Comparison of ENCODE assay signal across 1 cellular context in the genomic region with DNA sequence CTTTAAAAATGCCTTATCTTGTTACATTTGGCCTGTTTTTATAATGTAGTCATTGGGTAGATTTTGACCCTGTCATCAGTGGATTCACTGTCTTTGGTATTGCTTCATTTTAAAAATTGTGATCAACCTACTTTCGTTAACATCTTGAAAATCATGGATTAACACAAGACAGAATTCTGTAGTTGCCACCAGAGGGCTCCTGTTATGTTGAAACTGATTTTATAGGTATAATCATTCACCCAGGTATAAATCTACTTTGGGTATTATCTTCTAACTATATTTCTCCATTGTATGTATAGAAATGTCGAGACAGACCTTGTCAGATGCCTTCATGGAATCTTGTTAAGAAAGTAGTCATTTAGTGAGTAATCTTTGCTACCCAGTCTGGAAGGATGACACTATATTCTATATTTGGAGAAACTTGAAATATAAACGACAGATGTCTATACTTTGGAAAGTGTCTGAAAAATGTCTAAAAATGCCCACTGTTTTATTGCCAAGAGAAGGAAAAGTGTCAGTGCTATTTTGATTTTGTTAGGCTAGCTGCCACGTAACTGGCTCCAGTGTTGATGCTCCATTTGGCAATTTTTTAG.
TF ChIP-seq lines count a peak whose summit lies in the region.

No MANE protein-coding gene starts in this region.

TF ChIP-seq in liver, 16 proteins besides CTCF, POLR2A, EP300 and RAD21 (continued from another document):
- TF ChIP-seq SP1 (IDR thresholded peaks at IDR 0.05) (no peak), FOXA1 (IDR thresholded peaks at IDR 0.05) (no peak), HNF4G (IDR thresholded peaks at IDR 0.05) (no peak), RXRA (IDR thresholded peaks at IDR 0.05) (no peak), NR2F2 (IDR thresholded peaks at IDR 0.05) (no peak), TAF1 (conservative IDR thresholded peaks at IDR 0.05) (no peak), GABPA (IDR thresholded peaks at IDR 0.05 in 1 of 2, conservative IDR thresholded peaks at IDR 0.05 in 1 of 2) (no peak), FOXA2 (IDR thresholded peaks at IDR 0.05) (no peak), JUND (IDR thresholded peaks at IDR 0.05) (no peak), HNF4A (conservative IDR thresholded peaks at IDR 0.05) (no peak), YY1 (IDR thresholded peaks at IDR 0.05) (no peak)
- TF ChIP-seq, protein P1, sequence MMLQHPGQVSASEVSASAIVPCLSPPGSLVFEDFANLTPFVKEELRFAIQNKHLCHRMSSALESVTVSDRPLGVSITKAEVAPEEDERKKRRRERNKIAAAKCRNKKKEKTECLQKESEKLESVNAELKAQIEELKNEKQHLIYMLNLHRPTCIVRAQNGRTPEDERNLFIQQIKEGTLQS (IDR thresholded peaks at IDR 0.05) = no peak
- TF ChIP-seq, protein P2, sequence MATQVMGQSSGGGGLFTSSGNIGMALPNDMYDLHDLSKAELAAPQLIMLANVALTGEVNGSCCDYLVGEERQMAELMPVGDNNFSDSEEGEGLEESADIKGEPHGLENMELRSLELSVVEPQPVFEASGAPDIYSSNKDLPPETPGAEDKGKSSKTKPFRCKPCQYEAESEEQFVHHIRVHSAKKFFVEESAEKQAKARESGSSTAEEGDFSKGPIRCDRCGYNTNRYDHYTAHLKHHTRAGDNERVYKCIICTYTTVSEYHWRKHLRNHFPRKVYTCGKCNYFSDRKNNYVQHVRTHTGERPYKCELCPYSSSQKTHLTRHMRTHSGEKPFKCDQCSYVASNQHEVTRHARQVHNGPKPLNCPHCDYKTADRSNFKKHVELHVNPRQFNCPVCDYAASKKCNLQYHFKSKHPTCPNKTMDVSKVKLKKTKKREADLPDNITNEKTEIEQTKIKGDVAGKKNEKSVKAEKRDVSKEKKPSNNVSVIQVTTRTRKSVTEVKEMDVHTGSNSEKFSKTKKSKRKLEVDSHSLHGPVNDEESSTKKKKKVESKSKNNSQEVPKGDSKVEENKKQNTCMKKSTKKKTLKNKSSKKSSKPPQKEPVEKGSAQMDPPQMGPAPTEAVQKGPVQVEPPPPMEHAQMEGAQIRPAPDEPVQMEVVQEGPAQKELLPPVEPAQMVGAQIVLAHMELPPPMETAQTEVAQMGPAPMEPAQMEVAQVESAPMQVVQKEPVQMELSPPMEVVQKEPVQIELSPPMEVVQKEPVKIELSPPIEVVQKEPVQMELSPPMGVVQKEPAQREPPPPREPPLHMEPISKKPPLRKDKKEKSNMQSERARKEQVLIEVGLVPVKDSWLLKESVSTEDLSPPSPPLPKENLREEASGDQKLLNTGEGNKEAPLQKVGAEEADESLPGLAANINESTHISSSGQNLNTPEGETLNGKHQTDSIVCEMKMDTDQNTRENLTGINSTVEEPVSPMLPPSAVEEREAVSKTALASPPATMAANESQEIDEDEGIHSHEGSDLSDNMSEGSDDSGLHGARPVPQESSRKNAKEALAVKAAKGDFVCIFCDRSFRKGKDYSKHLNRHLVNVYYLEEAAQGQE (IDR thresholded peaks at IDR 0.05) = no peak
- TF ChIP-seq, protein P3, sequence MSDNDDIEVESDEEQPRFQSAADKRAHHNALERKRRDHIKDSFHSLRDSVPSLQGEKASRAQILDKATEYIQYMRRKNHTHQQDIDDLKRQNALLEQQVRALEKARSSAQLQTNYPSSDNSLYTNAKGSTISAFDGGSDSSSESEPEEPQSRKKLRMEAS (IDR thresholded peaks at IDR 0.05) = no peak
